Comparison of ENCODE assay signal across 31 cellular contexts in the genomic region with DNA sequence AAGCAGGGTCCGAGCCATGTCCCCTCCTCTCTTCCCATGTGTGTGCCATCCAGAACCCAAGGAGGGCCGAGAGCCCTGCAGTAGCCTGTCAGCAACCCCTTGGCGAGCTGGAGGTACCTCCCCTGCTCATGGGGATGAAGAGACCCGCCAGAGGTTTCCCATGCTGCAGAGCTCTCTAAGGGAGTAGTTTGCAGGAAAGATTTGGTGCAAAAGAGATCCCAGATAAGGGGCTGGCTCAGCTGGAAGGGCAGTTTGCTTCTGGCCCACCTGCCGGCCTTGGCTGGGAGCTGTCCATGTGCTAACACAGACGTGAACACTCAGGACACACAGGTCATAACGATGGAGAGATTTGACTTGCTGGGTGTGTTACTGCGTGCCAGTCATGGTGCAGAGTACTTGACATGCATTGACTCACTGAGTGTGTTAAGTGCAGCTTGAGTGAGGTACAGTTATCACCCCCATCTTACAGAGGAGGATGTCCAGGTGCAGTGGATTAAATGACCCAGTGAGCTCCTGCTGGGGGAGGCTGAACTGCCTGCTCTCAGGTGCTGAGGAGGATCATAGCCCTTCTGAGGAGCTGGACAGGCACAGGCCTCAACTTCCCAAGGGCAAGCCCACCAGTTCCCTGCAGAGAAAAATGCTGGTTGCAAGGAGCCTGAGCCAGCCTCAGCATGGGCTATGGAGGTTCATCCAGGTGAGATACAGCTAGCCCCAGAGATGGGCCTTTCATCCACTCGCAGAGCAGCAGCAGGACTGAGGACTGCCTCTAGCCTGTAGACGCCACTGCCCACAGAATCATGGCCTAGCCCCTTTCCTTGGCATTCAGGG. TPM values are rescaled to one million over a fixed set of nuclear protein-coding genes. Genes with fewer than 3 reads are reported as not detected.
A peak's percentile ranks its signal among the peaks of the same experiment; 100 is the strongest.
DNase-seq lines count a peak whose midpoint lies in the region; ATAC-seq, FAIRE-seq and TF ChIP-seq lines count a peak whose summit lies in the region.
"Had no signal": no experiment of that assay in that cellular context is flagged by ENCODE, and none has a peak within 500 bp of the region (broad histone marks: within the 10 kb centered on the region; RNA-seq: fewer than 3 reads in every experiment).

No MANE protein-coding gene starts in this region.

- H3K4me1 ChIP-seq in H1 (replicated peaks in 1 of 4; ENCODE audit: control insufficient read depth in 3 of 4, insufficient read depth in 4 of 4, low read length in 3 of 4): no peaks in the 10 kb centered on the region; a peak in 1 of 7 replicates
- no peaks in the 10 kb centered on the region for H3K4me1 ChIP-seq in kidney (ENCODE audit: control insufficient read depth in 1 of 2, insufficient read depth in 1 of 2, low read depth in 1 of 2, low read length in 2 of 2)
- H3K4me1 ChIP-seq: adrenal gland, foreskin keratinocyte, heart right ventricle, left ventricle myocardium inferior, right lobe of liver had no signal

- no peaks in the 10 kb centered on the region for H3K36me3 Mint-ChIP-seq in osteocyte (ENCODE audit: unreplicated experiment)
- H3K36me3 Mint-ChIP-seq: brain; CD8-positive, alpha-beta memory T cell had no signal

- intact Hi-C loops in kidney (cut with DNase I): loop anchor here (10.0 kb wide), 1 partner anchor 273 kb away; no protein-coding TSS in a partner anchor

- no peak overlapping the region for H4K91ac ChIP-seq in H1 (replicated peaks; ENCODE audit: insufficient read length, low read length)

- H3K9me3 Mint-ChIP-seq in osteocyte (ENCODE audit: unreplicated experiment): no peaks in the 10 kb centered on the region
- H3K9me3 Mint-ChIP-seq: activated CD4-positive, alpha-beta T cell treated with anti-CD3 and anti-CD28 coated beads, Interleukin-2, amount 10 ng/mL, durations not matched to agents 7 days and 5 days; brain; CD8-positive, alpha-beta memory T cell; H9; nephron; stimulated activated naive CD8-positive, alpha-beta T cell treated with anti-CD3 and anti-CD28 coated beads, Interleukin-15, Interleukin-2, amounts not matched to agents 100 ng/mL and 50 ng/mL, for 24 hours had no signal

- no peak overlapping the region for H3K18ac ChIP-seq in H1 (ENCODE audit: extremely low read depth, low read length)

- H3K36me3 ChIP-seq in H1 (ENCODE audit: control insufficient read depth in 2 of 4, insufficient read depth in 4 of 4, low read length in 3 of 4) (no peaks in the 10 kb centered on the region), kidney (ENCODE audit: control insufficient read depth in 1 of 2, insufficient read depth in 2 of 2, low read length in 2 of 2) (no peaks in the 10 kb centered on the region)
- H3K36me3 ChIP-seq: adrenal gland, heart right ventricle, left ventricle myocardium inferior, MG63, right lobe of liver, WERI-Rb-1 had no signal

- H3K4me1 Mint-ChIP-seq in osteocyte (ENCODE audit: unreplicated experiment): no peaks in the 10 kb centered on the region
- H3K4me1 Mint-ChIP-seq: activated CD4-positive, alpha-beta T cell treated with anti-CD3 and anti-CD28 coated beads, Interleukin-2, amount 10 ng/mL, durations not matched to agents 7 days and 5 days; CD8-positive, alpha-beta memory T cell had no signal

- 0 out of 2 replicates have a peak overlapping the region, but pooled peaks have one; percentile 29 for H2BK15ac ChIP-seq in H1 (ENCODE audit: low read length)

- H3K4me3 ChIP-seq in H1 (ENCODE audit: extremely low read depth in 1 of 4, insufficient read depth in 2 of 4, low read depth in 3 of 4, low read length in 4 of 4) (no peak overlapping the region), kidney (ENCODE audit: low read length in 2 of 2) (no peak overlapping the region)
- H3K4me3 ChIP-seq: adrenal gland, heart right ventricle, K562, left ventricle myocardium inferior, MG63, right lobe of liver had no signal

- H3K23me2 ChIP-seq in H1 (ENCODE audit: low read depth, low read length): no peaks in the 10 kb centered on the region

- H2BK5ac ChIP-seq in H1 (ENCODE audit: low read depth, low read length): no peak overlapping the region

- no peak overlapping the region for H4K5ac ChIP-seq in H1 (ENCODE audit: insufficient read length, low read depth, low read length)

- H4K8ac ChIP-seq in H1 (ENCODE audit: extremely low read depth, insufficient read depth, low read length): no peak overlapping the region

- H2AFZ ChIP-seq in H1 (ENCODE audit: low read length): no peak overlapping the region

- H3K27ac ChIP-seq in H1 (ENCODE audit: low read depth, low read length): no peak overlapping the region
- no peak overlapping the region for H3K27ac ChIP-seq in kidney (ENCODE audit: low read depth in 2 of 2, low read length in 2 of 2)
- H3K27ac ChIP-seq: adrenal gland, foreskin keratinocyte, heart right ventricle, left ventricle myocardium inferior, right lobe of liver, WERI-Rb-1 had no signal

- no peak for TF ChIP-seq POLR2A in H1 (IDR thresholded peaks at IDR 0.05; ENCODE audit: control extremely low read depth in 1 of 2, low read depth in 2 of 2, low read length in 2 of 2)

- H3K9ac ChIP-seq in H1 (replicated peaks in 1 of 4; ENCODE audit: extremely low read depth in 1 of 4, low read depth in 3 of 4, low read length in 3 of 4): no peak overlapping the region; a peak in 1 of 7 replicates
- H3K9ac ChIP-seq in kidney (ENCODE audit: low read length in 2 of 2): no peak overlapping the region

- FAIRE-seq in H1 (lab: Jason Lieb, UNC) (no peak), kidney (lab: Jason Lieb, UNC) (no peak)
- FAIRE-seq: K562 had no signal

- H3K4ac ChIP-seq in H1 (replicated peaks; ENCODE audit: insufficient read length, low read depth, low read length): no peak overlapping the region

- DNase-seq in NCI-H146 (lab: John Stamatoyannopoulos, UW) (peak; percentile 55), NCI-H146 treated with DMSO at 0.1 percent for 48 hours (lab: John Stamatoyannopoulos, UW; ENCODE audit: unreplicated experiment) (no peak), GM03348 (ENCODE audit: low spot score) (peak; percentile 4), H1 (ENCODE audit: low read depth in 1 of 2, low spot score in 2 of 2) (no peak), osteocyte (ENCODE audit: extremely low spot score, unreplicated experiment) (peak; percentile 77), kidney (no peak)
- no peak for DNase-seq in activated T-cell treated with anti-CD3 and anti-CD28 coated beads, Interleukin-2, amount 50 U/mL, for 1 hour
- DNase-seq: 8988T; activated CD4-positive, alpha-beta T cell treated with anti-CD3 and anti-CD28 coated beads, Interleukin-2, amount 10 ng/mL, durations not matched to agents 7 days and 5 days; activated naive CD4-positive, alpha-beta T cell; AML-193; CD8-positive, alpha-beta memory T cell; effector memory CD4-positive, alpha-beta T cell; foreskin keratinocyte; H9; heart right ventricle; left ventricle myocardium inferior; MG63; midbrain; NCI-H1436 treated with DMSO at 0.1 percent for 48 hours; NCI-H2171 treated with DMSO at 0.1 percent for 48 hours; OCI-M1; WERI-Rb-1 had no signal

- CTCF ChIA-PET in H1 (lab: Charles Lee; ENCODE audit: partially characterized antibody): interaction anchor here (0.6 to 13.3 kb wide), 21 partner anchors 7 to 371 kb away, joined by 3 to 335 read pairs (median 4); no protein-coding TSS in a partner anchor

- no peaks in the 10 kb centered on the region for H4K20me1 ChIP-seq in H1 (replicated peaks in 1 of 2; ENCODE audit: control insufficient read depth in 1 of 2, insufficient read depth in 2 of 2, low read length in 2 of 2)

- no peak overlapping the region for H2BK12ac ChIP-seq in H1 (ENCODE audit: low read depth, low read length)

- WGBS in H1 (ENCODE audit: extremely low coverage in 1 of 2, insufficient coverage in 1 of 2, insufficient read length in 1 of 2, insufficient replicate concordance in 2 of 2, low coverage in 1 of 2, low lambda C conversion rate in 2 of 2, missing lambda C conversion rate in 1 of 2), 2 experiments: 82% methylated on average over 8 of the region's 10 CpGs; no CpG with 5 or more reads in 1 of the 2 experiments

- H3K27me3 ChIP-seq in H1 (replicated peaks in 1 of 4; ENCODE audit: control insufficient read depth in 3 of 4, extremely low read depth in 1 of 4, insufficient read depth in 3 of 4, low read length in 3 of 4): peaks cover 0 to 15% (median 10%) of the 10 kb centered on the region in 4 experiments; a peak in 5 of 7 replicates
- H3K27me3 ChIP-seq: MG63, right lobe of liver had no signal

- H3K23ac ChIP-seq in H1 (ENCODE audit: insufficient read length): no peak overlapping the region

- POLR2A ChIA-PET in H1 (lab: Charles Lee; ENCODE audit: partially characterized antibody): no interaction called here

- H2BK120ac ChIP-seq in H1 (replicated peaks; ENCODE audit: low read depth, low read length): no peak overlapping the region

- no peaks in the 10 kb centered on the region for H3K79me2 ChIP-seq in H1 (ENCODE audit: control insufficient read depth in 1 of 2, insufficient read depth in 2 of 2, low read length in 2 of 2)

- H3K79me1 ChIP-seq in H1 (ENCODE audit: low read depth, low read length): no peaks in the 10 kb centered on the region

- no peak for ATAC-seq in HG02678 (IDR thresholded peaks at IDR 0.05; ENCODE audit: unreplicated experiment)
- ATAC-seq: foreskin keratinocyte, heart right ventricle, K562, right lobe of liver, Right ventricle myocardium inferior had no signal

- no peak overlapping the region for H3K14ac ChIP-seq in H1 (ENCODE audit: insufficient read length)

- H3K9me3 ChIP-seq in H1 (ENCODE audit: insufficient read depth in 2 of 2, low read depth in 1 of 2, low read length in 1 of 2) (no peaks in the 10 kb centered on the region), kidney (ENCODE audit: control insufficient read depth in 1 of 2, low read length in 2 of 2) (no peaks in the 10 kb centered on the region)
- H3K9me3 ChIP-seq: adrenal gland, heart right ventricle, left ventricle myocardium inferior, MG63, right lobe of liver had no signal

- peaks cover 44% of the 10 kb centered on the region for H3K27me3 Mint-ChIP-seq in osteocyte (ENCODE audit: unreplicated experiment)

- TF ChIP-seq RAD21 in H1 (IDR thresholded peaks at IDR 0.05 in 1 of 2, conservative IDR thresholded peaks at IDR 0.05 in 1 of 2; ENCODE audit: low read depth in 2 of 2, low read length in 2 of 2): no peak

- no peak overlapping the region for H3K56ac ChIP-seq in H1 (replicated peaks; ENCODE audit: insufficient read length, low read depth, low read length)

- TF ChIP-seq CTCF in H1 (IDR thresholded peaks at IDR 0.05; ENCODE audit: control extremely low read depth in 1 of 3, insufficient read depth in 1 of 3, low read depth in 1 of 3, low read length in 3 of 3) (no peak), osteocyte (IDR thresholded peaks at IDR 0.05) (no peak), kidney (IDR thresholded peaks at IDR 0.05; ENCODE audit: borderline replicate concordance, extremely low read depth, insufficient read depth) (no peak)

- no peak overlapping the region for H3K4me3 Mint-ChIP-seq in osteocyte (ENCODE audit: unreplicated experiment)
- H3K4me3 Mint-ChIP-seq: activated CD4-positive, alpha-beta T cell treated with anti-CD3 and anti-CD28 coated beads, Interleukin-2, amount 10 ng/mL, durations not matched to agents 7 days and 5 days; brain; CD8-positive, alpha-beta memory T cell; H9; nephron; stimulated activated naive CD8-positive, alpha-beta T cell treated with anti-CD3 and anti-CD28 coated beads, Interleukin-15, Interleukin-2, amounts not matched to agents 100 ng/mL and 50 ng/mL, for 24 hours had no signal

- H2BK20ac ChIP-seq in H1 (ENCODE audit: low read length): no peak overlapping the region

- no peak overlapping the region for H2AK5ac ChIP-seq in H1 (ENCODE audit: low read depth, low read length)

- H3K4me2 ChIP-seq in H1 (ENCODE audit: insufficient read depth in 1 of 2, low read depth in 2 of 2, low read length in 2 of 2): no peak overlapping the region

- no peak for TF ChIP-seq EP300 in H1 (IDR thresholded peaks at IDR 0.05; ENCODE audit: borderline replicate concordance in 1 of 2, low read depth in 2 of 2, low read length in 2 of 2)

- H3K27ac Mint-ChIP-seq in osteocyte (ENCODE audit: unreplicated experiment): no peak overlapping the region
- H3K27ac Mint-ChIP-seq: activated CD4-positive, alpha-beta T cell treated with anti-CD3 and anti-CD28 coated beads, Interleukin-2, amount 10 ng/mL, durations not matched to agents 7 days and 5 days; brain; CD8-positive, alpha-beta memory T cell; H9; nephron; stimulated activated naive CD8-positive, alpha-beta T cell treated with anti-CD3 and anti-CD28 coated beads, Interleukin-15, Interleukin-2, amounts not matched to agents 100 ng/mL and 50 ng/mL, for 24 hours had no signal

RNA-seq across cellular contexts. Expression of a gene that starts 6.3 kb away (rescaled TPM):
- 1.8 TPM in 2 replicates for total RNA-seq in H1 (2021; fragmentation: NEBNext Ultra II Directional; extraction: Animal tissue kit (Norgen Biotek cat#: 25700))
- polyA plus RNA-seq in H1 (2011; rRNA removed) (1.3 and 1.4 TPM in 2 replicates), kidney (ENCODE audit: insufficient read depth, low read depth, low replicate concordance) (10.4 TPM)
- polyA plus RNA-seq in H1 (2011; cell fraction: cytosol; rRNA removed): 1.1 TPM
- polyA plus RNA-seq in H1 (2011; cell fraction: nucleus; rRNA removed): 1.7 TPM
- polyA plus RNA-seq in H1 (2012, experiment 1 of 2): 0.52 to 1.9 TPM (median 1.2 TPM) in 4 replicates
- 0.96 TPM for polyA plus RNA-seq in H1 (2012, experiment 2 of 2)
- 1.1 TPM for polyA plus RNA-seq in H1 (2013, experiment 1 of 2)
- 1.0 TPM for polyA plus RNA-seq in H1 (2013, experiment 2 of 2)
- 0.88 and 1.00 TPM in 2 replicates for polyA minus RNA-seq in H1 (2011; rRNA and poly(A)+ RNA removed)
- not detected for polyA minus RNA-seq in H1 (2011; cell fraction: cytosol; rRNA and poly(A)+ RNA removed)
- polyA minus RNA-seq in H1 (2011; cell fraction: nucleus; rRNA and poly(A)+ RNA removed): 1.6 TPM
- total RNA-seq in osteocyte (not detected in 2 replicates), kidney (1.7 TPM)
- total RNA-seq: activated CD4-positive, alpha-beta T cell treated with anti-CD3 and anti-CD28 coated beads, Interleukin-2, amount 10 ng/mL, durations not matched to agents 7 days and 5 days; adrenal gland; CD8-positive, alpha-beta memory T cell; foreskin keratinocyte; left ventricle myocardium inferior; Right ventricle myocardium inferior had no signal
- polyA plus RNA-seq: adrenal gland; CD8-positive, alpha-beta memory T cell; foreskin keratinocyte had no signal

Comparison
In these comparisons a context has a peak if more than half of its experiments do, and no peak if none do; other contexts are left out.
1. DNase-seq: peak in NCI-H146 (single experiment), GM03348 (single experiment) and osteocyte (single experiment); none in NCI-H146 treated with DMSO at 0.1 percent for 48 hours (single experiment), H1 (0 of 2), activated T-cell treated with anti-CD3 and anti-CD28 coated beads, Interleukin-2, amount 50 U/mL, for 1 hour (single experiment) and kidney (single experiment).